Comparison of ENCODE assay signal across 13 cellular contexts in the genomic region with DNA sequence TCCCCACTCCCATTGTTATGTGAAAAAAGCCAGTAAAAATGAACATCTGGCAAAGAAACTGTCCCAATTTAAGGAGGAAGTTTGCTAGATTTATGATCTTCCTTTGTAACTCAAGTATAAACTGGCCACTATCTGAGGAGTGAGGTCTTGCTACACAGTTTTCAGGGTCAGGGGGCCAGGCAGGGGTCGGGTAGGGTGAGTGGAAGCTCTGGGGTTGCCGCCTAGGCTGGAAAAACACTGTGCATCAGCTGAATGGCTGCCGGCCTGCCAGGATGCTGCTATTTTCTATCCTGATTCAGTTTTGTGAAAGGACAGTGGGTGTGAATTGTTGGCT.
A peak's percentile ranks its signal among the peaks of the same experiment; 100 is the strongest.
DNase-seq lines count a peak whose midpoint lies in the region; ATAC-seq and TF ChIP-seq lines count a peak whose summit lies in the region.
"Had no signal": no experiment of that assay in that cellular context is flagged by ENCODE, and none has a peak within 500 bp of the region (broad histone marks: within the 10 kb centered on the region; RNA-seq: fewer than 3 reads in every experiment).

No MANE protein-coding gene starts in this region.

- peak; percentile 42 for DNase-seq in HAP-1 (ENCODE audit: low spot score in 2 of 2)
- DNase-seq in dorsolateral prefrontal cortex = peak in 9 of 10 donors; percentile 49 to 81 (median 69)
- no peak for DNase-seq in left lobe of liver (ENCODE audit: low spot score)
- DNase-seq in gastrocnemius medialis = peak; percentile 40 to 59
- no peak for DNase-seq in T-helper 2 cell
- DNase-seq in GM20000 (ENCODE audit: low spot score) = no peak
- DNase-seq in CD14-positive monocyte (ENCODE audit: low spot score) = no peak
- no peak for DNase-seq in LoVo (ENCODE audit: low spot score)
- DNase-seq: activated CD8-positive, alpha-beta memory T cell treated with anti-CD3 and anti-CD28 coated beads, Interleukin-2, amount 50 U/mL, for 48 hours; foreskin keratinocyte; GF-D8; PC-3; stimulated activated CD4-positive, alpha-beta T cell treated with anti-CD3 and anti-CD28 coated beads, Interleukin-15, amount 100 ng/mL, for 24 hours had no signal

- peak; percentile 79 for ATAC-seq in left lobe of liver
- ATAC-seq in gastrocnemius medialis = peak; percentile 59 to 70
- ATAC-seq: foreskin keratinocyte, PC-3 had no signal

- H3K4me1 ChIP-seq in HAP-1 (peaks cover 22% of the 10 kb centered on the region), gastrocnemius medialis (peaks cover 66 to 80% of the 10 kb centered on the region in 2 donors)

- H3K4me3 ChIP-seq in HAP-1 = no peak overlapping the region
- peak overlapping the region in 13 of 59 donors; percentile 0 to 32 (median 17) for H3K4me3 ChIP-seq in dorsolateral prefrontal cortex
- H3K4me3 ChIP-seq in gastrocnemius medialis = no peak overlapping the region

- in situ Hi-C loops in HAP-1 (cut with MboI; ENCODE audit: low sequenced_read_pairs) = no loop called here
- in situ Hi-C loops in gastrocnemius medialis (cut with MboI; ENCODE audit: low sequenced_read_pairs in 4 of 4) = no loop called here

- H3K9me3 Mint-ChIP-seq in CD14-positive monocyte = peaks cover 0 to 9% (median 6%) of the 10 kb centered on the region in 7 donors

- H3K36me3 ChIP-seq in HAP-1 (replicated peaks) (no peaks in the 10 kb centered on the region), gastrocnemius medialis (no peaks in the 10 kb centered on the region)

- H3K4me3 Mint-ChIP-seq in CD14-positive monocyte = no peak overlapping the region

- H3K27me3 Mint-ChIP-seq in CD14-positive monocyte (ENCODE audit: low read depth in 3 of 3) = peaks cover 0 to 2% (median 0%) of the 10 kb centered on the region in 3 donors

- H3K9me3 ChIP-seq in HAP-1 (no peaks in the 10 kb centered on the region), gastrocnemius medialis (no peaks in the 10 kb centered on the region)

- peak in 1 of 56 donors; percentile 17 for TF ChIP-seq CTCF in dorsolateral prefrontal cortex (IDR thresholded peaks at IDR 0.05 in 54 of 56, conservative IDR thresholded peaks at IDR 0.05 in 2 of 56; ENCODE audit: low read depth in 1 of 56, partially characterized antibody in 56 of 56)
- no peak for TF ChIP-seq CTCF in gastrocnemius medialis (IDR thresholded peaks at IDR 0.05 in 4 of 5, conservative IDR thresholded peaks at IDR 0.05 in 1 of 5)
- no peak for TF ChIP-seq CTCF in GM20000 (IDR thresholded peaks at IDR 0.05; ENCODE audit: extremely low read depth, missing control alignments)
- TF ChIP-seq CTCF in CD14-positive monocyte (IDR thresholded peaks at IDR 0.05) = no peak

- peak overlapping the region in 2 of 7 donors; percentile 44 to 57 for H3K27ac Mint-ChIP-seq in CD14-positive monocyte

- H3K27me3 ChIP-seq in HAP-1 (ENCODE audit: low read depth) (peaks cover 10% of the 10 kb centered on the region; the same call in 1 of the 2 replicates), dorsolateral prefrontal cortex (no peaks in the 10 kb centered on the region), gastrocnemius medialis (no peaks in the 10 kb centered on the region)
- H3K27me3 ChIP-seq: foreskin keratinocyte had no signal

- TF ChIP-seq POLR2A in gastrocnemius medialis (IDR thresholded peaks at IDR 0.05) = no peak

- intact Hi-C loops in dorsolateral prefrontal cortex (cut with DNase I) (no loop called here), gastrocnemius medialis (cut with DNase I; ENCODE audit: low total_unique reads) (no loop called here), CD14-positive monocyte (cut with micrococcal nuclease) (no loop called here)

- H3K4me1 Mint-ChIP-seq in CD14-positive monocyte = peaks cover 41% of the 10 kb centered on the region

- peak overlapping the region; percentile 14 to 98 (median 91) for H3K27ac ChIP-seq in dorsolateral prefrontal cortex
- H3K27ac ChIP-seq in gastrocnemius medialis = peak overlapping the region; percentile 53 to 79 (median 62)
- H3K27ac ChIP-seq: foreskin keratinocyte had no signal

- no peaks in the 10 kb centered on the region for H3K36me3 Mint-ChIP-seq in CD14-positive monocyte

Comparison
In these comparisons a context has a peak if more than half of its experiments do, and no peak if none do; other contexts are left out.
1. DNase-seq: peak in HAP-1 (2 of 2), dorsolateral prefrontal cortex (9 of 10) and gastrocnemius medialis (2 of 2); none in left lobe of liver (single experiment), T-helper 2 cell (0 of 5), GM20000 (single experiment), CD14-positive monocyte (single experiment) and LoVo (single experiment).